In genomic region chr1:67833595-67833926, GRCh38 we compare ENCODE assay signal across 8 cellular contexts. TPM values are rescaled to one million over a fixed set of nuclear protein-coding genes. Genes with fewer than 3 reads are reported as not detected.
DNase-seq lines count a peak whose midpoint lies in the region; ATAC-seq and TF ChIP-seq lines count a peak whose summit lies in the region.

No MANE protein-coding gene starts in this region.

- H3K27ac ChIP-seq in mammary epithelial cell (ENCODE audit: insufficient read depth, low read depth, low read length), result peak overlapping the region; percentile 90
- H3K27ac ChIP-seq in tibial nerve, result peak overlapping the region; percentile 83 to 94 (median 86)

- 0% methylated on average over 9 of the region's 20 CpGs for WGBS in mammary epithelial cell (ENCODE audit: low coverage, missing lambda C conversion rate)
- 1 to 7% methylated on average over 18 to 20 of the region's 20 CpGs for WGBS in lower leg skin, 2 donors
- 2 to 4% methylated on average over 7 to 20 of the region's 20 CpGs for WGBS in tibial nerve, 2 donors

- H3K9me3 ChIP-seq in mammary epithelial cell (replicated peaks; ENCODE audit: insufficient read depth, low read length) (no peaks in the 10 kb centered on the region), tibial nerve (no peaks in the 10 kb centered on the region)

- H3K36me3 ChIP-seq in mammary epithelial cell (ENCODE audit: insufficient read depth, low read length) (peaks cover 5% of the 10 kb centered on the region), tibial nerve (no peaks in the 10 kb centered on the region)

- H3K27me3 ChIP-seq in mammary epithelial cell (ENCODE audit: insufficient read depth, low read length), result no peaks in the 10 kb centered on the region
- no peaks in the 10 kb centered on the region for H3K27me3 ChIP-seq in tibial nerve

- in situ Hi-C loops in mammary epithelial cell (cut with MboI; ENCODE audit: low sequenced_read_pairs in 2 of 2), result loop anchor here in 1 of 2 donors (10.0 to 25.0 kb wide), 2 partner anchors 139 to 296 kb away; no protein-coding TSS in a partner anchor

- POLR2A ChIA-PET in GM10248 (lab: Yijun Ruan, JAX), result no interaction called here

- H3K4me3 ChIP-seq in mammary epithelial cell (replicated peaks in 1 of 3; ENCODE audit: insufficient read depth in 1 of 3, low read depth in 2 of 3, low read length in 3 of 3), result peak overlapping the region; percentile 72 to 92 (median 90)
- peak overlapping the region; percentile 82 for H3K4me3 ChIP-seq in lower leg skin (ENCODE audit: low read depth, poor library complexity, severe bottlenecking)
- H3K4me3 ChIP-seq in tibial nerve, result peak overlapping the region; percentile 62 to 89 (median 76)

- H3K4me2 ChIP-seq in mammary epithelial cell (ENCODE audit: insufficient read depth, low read depth, low read length), result peak overlapping the region; percentile 97

- peaks cover 60% of the 10 kb centered on the region for H3K4me1 ChIP-seq in mammary epithelial cell (ENCODE audit: insufficient read depth, low read length)
- H3K4me1 ChIP-seq in tibial nerve, result peaks cover 0 to 42% (median 0%) of the 10 kb centered on the region in 4 donors

- DNase-seq in AG08395 (ENCODE audit: low spot score) (peak; percentile 72), mammary epithelial cell (no peak), lower leg skin (ENCODE audit: low spot score in 2 of 2) (peak; percentile 69 to 90), tibial nerve (ENCODE audit: low spot score in 2 of 2) (no peak), GM10248 (ENCODE audit: extremely low spot score) (no peak)

- dilution Hi-C loops in mammary epithelial cell (cut with HindIII; ENCODE audit: low sequenced_read_pairs), result no loop called here

- TF ChIP-seq EP300 in tibial nerve (IDR thresholded peaks at IDR 0.05), result no peak

- no peaks in the 10 kb centered on the region for H4K20me1 ChIP-seq in mammary epithelial cell (ENCODE audit: insufficient read depth, low read length)

- CTCF ChIA-PET in mammary epithelial cell (lab: Charles Lee; ENCODE audit: low non-redundant PET), result no interaction called here
- CTCF ChIA-PET in GM10248 (lab: Yijun Ruan, JAX), result interaction anchor here (0.9 to 2.5 kb wide), 2 partner anchors 67 to 147 kb away, joined by 3 to 14 read pairs; no protein-coding TSS in a partner anchor

- intact Hi-C loops in mammary epithelial cell (cut with micrococcal nuclease), result loop anchor here (1.0 to 5.0 kb wide), 5 partner anchors 13 to 399 kb away; partner anchors contain the start of gene WLS
- intact Hi-C loops in lower leg skin (cut with DNase I; ENCODE audit: low total_unique reads), result no loop called here

- peak; percentile 10 for ATAC-seq in HG02798 (IDR thresholded peaks at IDR 0.05; ENCODE audit: poor library complexity, unreplicated experiment)
- no peak for ATAC-seq in GM21447 (IDR thresholded peaks at IDR 0.05; ENCODE audit: unreplicated experiment)
- no peak for ATAC-seq in GM18517 (IDR thresholded peaks at IDR 0.05; ENCODE audit: unreplicated experiment)

- H2AFZ ChIP-seq in mammary epithelial cell (ENCODE audit: low read depth, low read length), result peak overlapping the region; percentile 82

- peak overlapping the region; percentile 97 for H3K9ac ChIP-seq in mammary epithelial cell (ENCODE audit: insufficient read depth, low read length)

- BruUV-seq in mammary epithelial cell (replicated peaks; lab: Mats Ljungman, UMichigan), result no TSS peak

- H3K79me2 ChIP-seq in mammary epithelial cell (ENCODE audit: insufficient read depth, low read length), result peaks cover 50% of the 10 kb centered on the region

- TF ChIP-seq CTCF in mammary epithelial cell (conservative IDR thresholded peaks at IDR 0.05 in 1 of 2, IDR thresholded peaks at IDR 0.05 in 1 of 2; ENCODE audit: extremely low read depth in 1 of 2, insufficient read depth in 1 of 2, low read depth in 1 of 2, low read length in 2 of 2) (no peak), lower leg skin (IDR thresholded peaks at IDR 0.05) (no peak), tibial nerve (IDR thresholded peaks at IDR 0.05) (no peak), GM10248 (IDR thresholded peaks at IDR 0.05; ENCODE audit: control extremely low read depth, extremely low read depth, low read depth, missing control alignments) (no peak)

- TF ChIP-seq POLR2A in lower leg skin (IDR thresholded peaks at IDR 0.05), result no peak
- TF ChIP-seq POLR2A in tibial nerve (IDR thresholded peaks at IDR 0.05), result no peak

RNA-seq across cellular contexts. Expression of gene GNG12, which starts 0.3 kb away (rescaled TPM):
- total RNA-seq in mammary epithelial cell (100 to 1,000 TPM; 130 to 183 TPM), lower leg skin (100 to 1,000 TPM in 2 of 4 donors, 10 to 100 TPM in 2; 89.7 to 113 (median 99.2) TPM), tibial nerve (10 to 100 TPM; 55.9 to 71.8 (median 68.4) TPM)
- polyA plus RNA-seq in mammary epithelial cell, result 83.7 TPM
- polyA minus RNA-seq in mammary epithelial cell, result 154 TPM

Comparison
In these comparisons a context has a peak if more than half of its experiments do, and no peak if none do; other contexts are left out.
1. DNase-seq: peak in AG08395 (single experiment) and lower leg skin (2 of 2); none in mammary epithelial cell (single experiment), tibial nerve (0 of 2) and GM10248 (single experiment).
2. Peak in every context shown above with its lines, with median percentiles within 50 percentile points of each other: H3K4me3 ChIP-seq.